Comparison of ENCODE assay signal across 8 cellular contexts in the genomic region with DNA sequence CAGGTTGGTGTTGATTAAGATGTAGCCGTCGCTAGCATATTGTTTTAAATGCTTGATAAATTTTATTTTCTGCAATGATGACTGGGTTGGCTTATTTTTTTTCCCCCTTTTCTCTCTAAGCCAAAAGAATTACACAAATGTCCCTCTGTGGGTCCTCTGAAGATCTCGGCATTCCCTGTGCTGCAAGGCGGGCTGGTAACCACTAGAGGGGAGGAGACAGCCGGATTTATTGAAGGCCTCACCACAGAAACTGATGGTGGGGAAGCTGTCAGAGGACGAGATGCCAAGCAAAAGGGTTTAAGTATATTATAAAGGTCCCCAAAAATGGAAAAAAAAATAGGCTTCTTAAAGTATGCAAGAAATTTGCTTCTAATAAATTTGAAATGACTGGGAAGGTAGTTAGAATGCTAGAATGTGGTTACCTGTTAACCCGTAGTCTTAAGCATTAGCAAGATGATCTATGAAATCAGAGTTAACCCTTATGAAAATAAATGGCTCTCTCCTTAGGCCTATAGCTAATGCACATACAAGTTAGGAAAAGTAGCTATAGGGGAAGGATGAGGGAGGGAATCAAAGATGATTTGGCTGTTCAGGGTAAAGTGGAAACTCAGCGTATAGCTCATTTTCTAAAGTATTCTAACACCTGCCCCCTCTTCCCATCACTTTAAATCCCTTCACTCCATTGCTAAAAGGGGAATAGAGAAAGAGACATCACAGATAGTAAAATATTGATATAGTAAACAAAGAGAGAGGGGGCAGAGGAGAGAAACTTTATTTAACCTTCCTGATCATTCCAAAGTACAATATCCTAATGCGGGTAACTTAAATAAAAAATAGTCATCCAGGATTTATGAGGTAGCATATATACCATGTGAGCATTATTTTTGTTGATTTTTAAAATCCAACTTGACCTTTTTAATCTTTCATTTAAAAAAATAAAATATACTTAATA.
A peak's percentile ranks its signal among the peaks of the same experiment; 100 is the strongest.
DNase-seq lines count a peak whose midpoint lies in the region; ATAC-seq, FAIRE-seq and TF ChIP-seq lines count a peak whose summit lies in the region.

No MANE protein-coding gene starts in this region.

- no peaks in the 10 kb centered on the region for H3K27me3 ChIP-seq in stomach

- H3K4me1 ChIP-seq in stomach: no peaks in the 10 kb centered on the region

- peak in 4 of 7 experiments; percentile 14 to 35 (median 25) for TF ChIP-seq CTCF in stomach (IDR thresholded peaks at IDR 0.05)

- WGBS in stomach, 5 donors: 35 to 39% (median 37%) methylated on average over 9 of the region's 9 CpGs

- no peak overlapping the region for H3K4me3 ChIP-seq in stomach

- H3K27ac ChIP-seq in stomach: no peak overlapping the region

- H3K9me3 Mint-ChIP-seq in activated naive CD4-positive, alpha-beta T cell treated with anti-CD3 and anti-CD28 coated beads, Interleukin-2, amount 50 U/mL, for 72 hours: peaks cover 8 to 15% of the 10 kb centered on the region in 2 donors

- no peak for TF ChIP-seq POLR2A in stomach (IDR thresholded peaks at IDR 0.05)

- H3K36me3 ChIP-seq in stomach: no peaks in the 10 kb centered on the region

- H3K27ac Mint-ChIP-seq in activated naive CD4-positive, alpha-beta T cell treated with anti-CD3 and anti-CD28 coated beads, Interleukin-2, amount 50 U/mL, for 72 hours: no peak overlapping the region

- no peak for FAIRE-seq in RCC 7860 (lab: Jason Lieb, UNC)

- DNase-seq in DMS 273 (lab: John Stamatoyannopoulos, UW; ENCODE audit: unreplicated experiment): peak; percentile 71
- no peak for DNase-seq in DMS 273 treated with DMSO at 0.1 percent for 48 hours (lab: John Stamatoyannopoulos, UW)
- peak; percentile 20 for DNase-seq in RCC 7860 (ENCODE audit: low spot score)
- peak; percentile 26 for DNase-seq in germinal center (ENCODE audit: low spot score)
- no peak for DNase-seq in stomach
- DNase-seq in activated naive CD4-positive, alpha-beta T cell treated with anti-CD3 and anti-CD28 coated beads, Interleukin-2, amount 50 U/mL, for 72 hours (ENCODE audit: low spot score in 2 of 2): no peak

- intact Hi-C loops in stomach (cut with DNase I; ENCODE audit: low total_unique reads): no loop called here

- ATAC-seq in HG03354 (IDR thresholded peaks at IDR 0.05; ENCODE audit: poor library complexity, severe bottlenecking, unreplicated experiment) (peak; percentile 72), HG03108 (IDR thresholded peaks at IDR 0.05; ENCODE audit: unreplicated experiment) (no peak)
- no peak for ATAC-seq in activated naive CD4-positive, alpha-beta T cell treated with anti-CD3 and anti-CD28 coated beads, Interleukin-2, amount 50 U/mL, for 72 hours

- no peaks in the 10 kb centered on the region for H3K36me3 Mint-ChIP-seq in activated naive CD4-positive, alpha-beta T cell treated with anti-CD3 and anti-CD28 coated beads, Interleukin-2, amount 50 U/mL, for 72 hours

- no peaks in the 10 kb centered on the region for H3K9me3 ChIP-seq in stomach

- TF ChIP-seq EP300 in stomach (IDR thresholded peaks at IDR 0.05): no peak

Comparison
In these comparisons a context has a peak if more than half of its experiments do, and no peak if none do; other contexts are left out.
1. DNase-seq: peak in DMS 273 (single experiment), RCC 7860 (single experiment) and germinal center (single experiment); none in DMS 273 treated with DMSO at 0.1 percent for 48 hours (single experiment), stomach (single experiment) and activated naive CD4-positive, alpha-beta T cell treated with anti-CD3 and anti-CD28 coated beads, Interleukin-2, amount 50 U/mL, for 72 hours (0 of 2).